30 cellular contexts compared by ENCODE assay signal in the genomic region with DNA sequence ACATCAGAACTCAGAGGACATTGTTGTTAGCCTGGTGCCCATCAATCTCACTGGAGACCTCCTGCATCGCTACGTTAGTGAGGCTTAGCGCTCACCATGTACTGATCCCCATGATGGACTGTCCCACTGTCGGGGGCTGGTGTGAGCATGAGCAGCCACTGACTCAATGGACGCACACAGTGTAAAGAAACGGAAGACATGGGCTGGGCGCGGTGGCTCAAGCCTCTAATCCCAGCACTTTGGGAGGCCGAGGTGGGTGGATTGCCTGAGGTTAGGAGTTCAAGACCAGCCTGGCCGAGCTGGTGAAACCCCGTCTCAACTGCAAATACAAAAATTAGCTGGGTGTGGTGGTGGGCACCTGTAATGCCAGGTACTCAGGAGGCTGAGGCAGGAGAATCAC.
"Had no signal": no experiment of that assay in that cellular context is flagged by ENCODE, and none has a peak within 500 bp of the region (broad histone marks: within the 10 kb centered on the region; RNA-seq: fewer than 3 reads in every experiment).

No MANE protein-coding gene starts in this region.

- H3K4me3 Mint-ChIP-seq: naive B cell; naive thymus-derived CD8-positive, alpha-beta T cell; natural killer cell treated with Interleukin-12 subunit alpha and Interleukin-12 subunit beta and Interleukin-15 and Interleukin-18, amount 100 ng/mL, for 72 hours; nephron progenitor cell; neural crest cell; stimulated activated effector memory CD8-positive, alpha-beta T cell treated with anti-CD3 and anti-CD28 coated beads, Interleukin-12 subunit alpha, Interleukin-12 subunit beta, amount 100 ng/mL, for 72 hours; stimulated activated naive CD8-positive, alpha-beta T cell treated with anti-CD3 and anti-CD28 coated beads, Interleukin-15, amount 100 ng/mL, for 72 hours; type B pancreatic cell had no signal

- FAIRE-seq: small intestine had no signal

- H3K9me3 Mint-ChIP-seq: natural killer cell treated with Interleukin-12 subunit alpha and Interleukin-12 subunit beta and Interleukin-15 and Interleukin-18, amount 100 ng/mL, for 72 hours; nephron progenitor cell; neural crest cell; type B pancreatic cell had no signal

- H3K4me3 ChIP-seq: ovary, psoas muscle, right lobe of liver, sigmoid colon, suprapubic skin, testis, tibial artery, transverse colon, uterus had no signal

- H3K27ac ChIP-seq: neutrophil, ovary, parathyroid adenoma, psoas muscle, right lobe of liver, sigmoid colon, suprapubic skin, testis, tibial artery, transverse colon, uterus had no signal

- H3K27ac Mint-ChIP-seq: naive thymus-derived CD8-positive, alpha-beta T cell; natural killer cell treated with Interleukin-12 subunit alpha and Interleukin-12 subunit beta and Interleukin-15 and Interleukin-18, amount 100 ng/mL, for 72 hours; nephron progenitor cell; progenitor cell of endocrine pancreas; stimulated activated effector memory CD8-positive, alpha-beta T cell treated with anti-CD3 and anti-CD28 coated beads, Interleukin-12 subunit alpha, Interleukin-12 subunit beta, amount 100 ng/mL, for 72 hours; stimulated activated naive CD8-positive, alpha-beta T cell treated with anti-CD3 and anti-CD28 coated beads, Interleukin-15, amount 100 ng/mL, for 72 hours; type B pancreatic cell had no signal

- H3K4me1 Mint-ChIP-seq: nephron progenitor cell had no signal

- DNase-seq: naive B cell; naive thymus-derived CD8-positive, alpha-beta T cell; nephron progenitor cell; nucleus accumbens; ovary; psoas muscle; right cardiac atrium; right lobe of liver; sigmoid colon; small intestine; stimulated activated CD4-positive, alpha-beta T cell treated with anti-CD3 and anti-CD28 coated beads, Interleukin-15, amount 100 ng/mL, for 24 hours; stimulated activated CD4-positive, alpha-beta T cell treated with anti-CD3 and anti-CD28 coated beads, Interleukin-2, amount 100 ng/mL, for 24 hours; stimulated activated CD4-positive, alpha-beta T cell treated with anti-CD3 and anti-CD28 coated beads, Interleukin-2, amount 100 ng/mL, for 48 hours; stimulated activated CD4-positive, alpha-beta T cell treated with anti-CD3 and anti-CD28 coated beads, Interleukin-4, amount 100 ng/mL, for 24 hours; stimulated activated naive CD4-positive, alpha-beta T cell; stimulated activated naive CD8-positive, alpha-beta T cell treated with anti-CD3 and anti-CD28 coated beads, Interleukin-15, amount 100 ng/mL, for 72 hours; stimulated activated naive CD8-positive, alpha-beta T cell treated with anti-CD3 and anti-CD28 coated beads, Interleukin-15, Interleukin-2, amounts not matched to agents 100 U/mL and 50 U/mL, for 24 hours; substantia nigra; testis; tibial artery; transverse colon; uterus had no signal

- H3K27me3 ChIP-seq: neutrophil, ovary, right lobe of liver, sigmoid colon, suprapubic skin, testis, tibial artery, transverse colon, uterus had no signal

- H3K27me3 Mint-ChIP-seq: naive B cell; natural killer cell treated with Interleukin-12 subunit alpha and Interleukin-12 subunit beta and Interleukin-15 and Interleukin-18, amount 100 ng/mL, for 72 hours; progenitor cell of endocrine pancreas; type B pancreatic cell had no signal

- H3K9me3 ChIP-seq: neutrophil, ovary, psoas muscle, right lobe of liver, testis had no signal

- H3K79me2 ChIP-seq: parathyroid adenoma had no signal

- H3K36me3 ChIP-seq: neutrophil, ovary, right lobe of liver, sigmoid colon, suprapubic skin, tibial artery, transverse colon, uterus had no signal

- H3K4me1 ChIP-seq: parathyroid adenoma, psoas muscle, right lobe of liver, sigmoid colon, suprapubic skin, testis, tibial artery, transverse colon, uterus had no signal

- H3K36me3 Mint-ChIP-seq: naive B cell; natural killer cell treated with Interleukin-12 subunit alpha and Interleukin-12 subunit beta and Interleukin-15 and Interleukin-18, amount 100 ng/mL, for 72 hours; stimulated activated effector memory CD8-positive, alpha-beta T cell treated with anti-CD3 and anti-CD28 coated beads, Interleukin-12 subunit alpha, Interleukin-12 subunit beta, amount 100 ng/mL, for 72 hours; type B pancreatic cell had no signal

- ATAC-seq: naive thymus-derived CD8-positive, alpha-beta T cell; psoas muscle; right cardiac atrium; right lobe of liver; stimulated activated effector memory CD8-positive, alpha-beta T cell treated with anti-CD3 and anti-CD28 coated beads, Interleukin-12 subunit alpha, Interleukin-12 subunit beta, amount 100 ng/mL, for 72 hours; stimulated activated naive CD8-positive, alpha-beta T cell treated with anti-CD3 and anti-CD28 coated beads, Interleukin-15, amount 100 ng/mL, for 72 hours; stimulated activated naive CD8-positive, alpha-beta T cell treated with anti-CD3 and anti-CD28 coated beads, Interleukin-15, Interleukin-2, amounts not matched to agents 100 U/mL and 50 U/mL, for 24 hours had no signal

- H3K9ac ChIP-seq: parathyroid adenoma had no signal

- H2AFZ ChIP-seq: parathyroid adenoma had no signal
